Comparison of ENCODE assay signal across 1 cellular context in genomic region chr22:42856865-42857704, GRCh38.
TF ChIP-seq lines count a peak whose summit lies in the region.

ARFGAP3 (minus strand) TSS chr22:42857273; CDS start chr22:42857182, 91 bp downstream.

TF ChIP-seq in WTC11, 78 proteins besides CTCF, POLR2A, EP300 and RAD21 (continued from another document and continues in another):
- TF ChIP-seq ARID4B (CRISPR knock-in tag; IDR thresholded peaks at IDR 0.05; ENCODE audit: borderline replicate concordance) (peak; percentile 99), ZNF317 (CRISPR knock-in tag; IDR thresholded peaks at IDR 0.05; ENCODE audit: borderline replicate concordance, low read depth) (peak; percentile 78), HMGA2 (CRISPR knock-in tag; IDR thresholded peaks at IDR 0.05) (no peak), JUN (CRISPR knock-in tag; IDR thresholded peaks at IDR 0.05) (peak; percentile 94; the same call in 1 of the 2 replicates), NR1H2 (CRISPR knock-in tag; IDR thresholded peaks at IDR 0.05) (no peak), FOXK1 (CRISPR knock-in tag; IDR thresholded peaks at IDR 0.05) (peak; percentile 92), ZSCAN18 (CRISPR knock-in tag; IDR thresholded peaks at IDR 0.05) (no peak), ATF6 (CRISPR knock-in tag; IDR thresholded peaks at IDR 0.05) (no peak), TP53 (CRISPR knock-in tag; IDR thresholded peaks at IDR 0.05) (peak; percentile 98), TCF7 (CRISPR knock-in tag; IDR thresholded peaks at IDR 0.05; ENCODE audit: low read depth) (peak; percentile 95), FOXP1 (CRISPR knock-in tag; IDR thresholded peaks at IDR 0.05; ENCODE audit: borderline replicate concordance) (peak; percentile 99), ZNF219 (CRISPR knock-in tag; IDR thresholded peaks at IDR 0.05; ENCODE audit: borderline replicate concordance) (peak; percentile 83; the same call in 1 of the 2 replicates), IRF1 (CRISPR knock-in tag; IDR thresholded peaks at IDR 0.05) (peak; percentile 98), MYBL2 (CRISPR knock-in tag; IDR thresholded peaks at IDR 0.05) (peak; percentile 98), ZNF138 (CRISPR knock-in tag; conservative IDR thresholded peaks at IDR 0.05) (peak; percentile 99), JAZF1 (CRISPR knock-in tag; IDR thresholded peaks at IDR 0.05) (no peak), PRRX2 (CRISPR knock-in tag; IDR thresholded peaks at IDR 0.05) (no peak; the same call in 1 of the 2 replicates), FOXJ3 (CRISPR knock-in tag; IDR thresholded peaks at IDR 0.05; ENCODE audit: borderline replicate concordance) (no peak), E2F4 (CRISPR knock-in tag; IDR thresholded peaks at IDR 0.05; ENCODE audit: borderline replicate concordance, low read depth) (peak; percentile 89), ZNF121 (CRISPR knock-in tag; IDR thresholded peaks at IDR 0.05) (peak; percentile 27; the same call in 1 of the 2 replicates), GABPB1 (CRISPR knock-in tag; IDR thresholded peaks at IDR 0.05) (peak; percentile 27; the same call in 1 of the 2 replicates), AFF4 (CRISPR knock-in tag; IDR thresholded peaks at IDR 0.05; ENCODE audit: borderline replicate concordance) (peak; percentile 80; the same call in 1 of the 2 replicates), NR2C2 (CRISPR knock-in tag; IDR thresholded peaks at IDR 0.05) (peak; percentile 80), CBFB (CRISPR knock-in tag; IDR thresholded peaks at IDR 0.05; ENCODE audit: low read depth) (peak; percentile 97), ZNF396 (CRISPR knock-in tag; IDR thresholded peaks at IDR 0.05; ENCODE audit: borderline replicate concordance) (no peak), E2F1 (CRISPR knock-in tag; IDR thresholded peaks at IDR 0.05) (peak; percentile 88), ZNF671 (CRISPR knock-in tag; IDR thresholded peaks at IDR 0.05) (no peak), NFATC4 (CRISPR knock-in tag; IDR thresholded peaks at IDR 0.05) (no peak)
- TF ChIP-seq, protein P1, sequence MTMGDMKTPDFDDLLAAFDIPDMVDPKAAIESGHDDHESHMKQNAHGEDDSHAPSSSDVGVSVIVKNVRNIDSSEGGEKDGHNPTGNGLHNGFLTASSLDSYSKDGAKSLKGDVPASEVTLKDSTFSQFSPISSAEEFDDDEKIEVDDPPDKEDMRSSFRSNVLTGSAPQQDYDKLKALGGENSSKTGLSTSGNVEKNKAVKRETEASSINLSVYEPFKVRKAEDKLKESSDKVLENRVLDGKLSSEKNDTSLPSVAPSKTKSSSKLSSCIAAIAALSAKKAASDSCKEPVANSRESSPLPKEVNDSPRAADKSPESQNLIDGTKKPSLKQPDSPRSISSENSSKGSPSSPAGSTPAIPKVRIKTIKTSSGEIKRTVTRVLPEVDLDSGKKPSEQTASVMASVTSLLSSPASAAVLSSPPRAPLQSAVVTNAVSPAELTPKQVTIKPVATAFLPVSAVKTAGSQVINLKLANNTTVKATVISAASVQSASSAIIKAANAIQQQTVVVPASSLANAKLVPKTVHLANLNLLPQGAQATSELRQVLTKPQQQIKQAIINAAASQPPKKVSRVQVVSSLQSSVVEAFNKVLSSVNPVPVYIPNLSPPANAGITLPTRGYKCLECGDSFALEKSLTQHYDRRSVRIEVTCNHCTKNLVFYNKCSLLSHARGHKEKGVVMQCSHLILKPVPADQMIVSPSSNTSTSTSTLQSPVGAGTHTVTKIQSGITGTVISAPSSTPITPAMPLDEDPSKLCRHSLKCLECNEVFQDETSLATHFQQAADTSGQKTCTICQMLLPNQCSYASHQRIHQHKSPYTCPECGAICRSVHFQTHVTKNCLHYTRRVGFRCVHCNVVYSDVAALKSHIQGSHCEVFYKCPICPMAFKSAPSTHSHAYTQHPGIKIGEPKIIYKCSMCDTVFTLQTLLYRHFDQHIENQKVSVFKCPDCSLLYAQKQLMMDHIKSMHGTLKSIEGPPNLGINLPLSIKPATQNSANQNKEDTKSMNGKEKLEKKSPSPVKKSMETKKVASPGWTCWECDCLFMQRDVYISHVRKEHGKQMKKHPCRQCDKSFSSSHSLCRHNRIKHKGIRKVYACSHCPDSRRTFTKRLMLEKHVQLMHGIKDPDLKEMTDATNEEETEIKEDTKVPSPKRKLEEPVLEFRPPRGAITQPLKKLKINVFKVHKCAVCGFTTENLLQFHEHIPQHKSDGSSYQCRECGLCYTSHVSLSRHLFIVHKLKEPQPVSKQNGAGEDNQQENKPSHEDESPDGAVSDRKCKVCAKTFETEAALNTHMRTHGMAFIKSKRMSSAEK (CRISPR knock-in tag; IDR thresholded peaks at IDR 0.05; ENCODE audit: borderline replicate concordance), result no peak
- TF ChIP-seq, protein P2, sequence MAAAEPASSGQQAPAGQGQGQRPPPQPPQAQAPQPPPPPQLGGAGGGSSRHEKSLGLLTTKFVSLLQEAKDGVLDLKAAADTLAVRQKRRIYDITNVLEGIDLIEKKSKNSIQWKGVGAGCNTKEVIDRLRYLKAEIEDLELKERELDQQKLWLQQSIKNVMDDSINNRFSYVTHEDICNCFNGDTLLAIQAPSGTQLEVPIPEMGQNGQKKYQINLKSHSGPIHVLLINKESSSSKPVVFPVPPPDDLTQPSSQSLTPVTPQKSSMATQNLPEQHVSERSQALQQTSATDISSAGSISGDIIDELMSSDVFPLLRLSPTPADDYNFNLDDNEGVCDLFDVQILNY (CRISPR knock-in tag; IDR thresholded peaks at IDR 0.05), result peak; percentile 96
- TF ChIP-seq, protein P3, sequence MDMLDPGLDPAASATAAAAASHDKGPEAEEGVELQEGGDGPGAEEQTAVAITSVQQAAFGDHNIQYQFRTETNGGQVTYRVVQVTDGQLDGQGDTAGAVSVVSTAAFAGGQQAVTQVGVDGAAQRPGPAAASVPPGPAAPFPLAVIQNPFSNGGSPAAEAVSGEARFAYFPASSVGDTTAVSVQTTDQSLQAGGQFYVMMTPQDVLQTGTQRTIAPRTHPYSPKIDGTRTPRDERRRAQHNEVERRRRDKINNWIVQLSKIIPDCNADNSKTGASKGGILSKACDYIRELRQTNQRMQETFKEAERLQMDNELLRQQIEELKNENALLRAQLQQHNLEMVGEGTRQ (CRISPR knock-in tag; IDR thresholded peaks at IDR 0.05), result no peak; the same call in 1 of the 2 replicates
- TF ChIP-seq, protein P4, sequence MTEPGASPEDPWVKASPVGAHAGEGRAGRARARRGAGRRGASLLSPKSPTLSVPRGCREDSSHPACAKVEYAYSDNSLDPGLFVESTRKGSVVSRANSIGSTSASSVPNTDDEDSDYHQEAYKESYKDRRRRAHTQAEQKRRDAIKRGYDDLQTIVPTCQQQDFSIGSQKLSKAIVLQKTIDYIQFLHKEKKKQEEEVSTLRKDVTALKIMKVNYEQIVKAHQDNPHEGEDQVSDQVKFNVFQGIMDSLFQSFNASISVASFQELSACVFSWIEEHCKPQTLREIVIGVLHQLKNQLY (CRISPR knock-in tag; IDR thresholded peaks at IDR 0.05), result peak; percentile 97
